In genomic region chr2:180677928-180678327, GRCh38 we compare ENCODE assay signal across 24 cellular contexts.
"Had no signal": no experiment of that assay in that cellular context is flagged by ENCODE, and none has a peak within 500 bp of the region (broad histone marks: within the 10 kb centered on the region; RNA-seq: fewer than 3 reads in every experiment).

No MANE protein-coding gene starts in this region.

- H3K4me3 ChIP-seq: SK-N-MC had no signal

- H3K27ac ChIP-seq: SK-N-MC had no signal

- H3K9me3 Mint-ChIP-seq: activated CD8-positive, alpha-beta T cell treated with anti-CD3 and anti-CD28 coated beads for 36 hours; activated naive CD4-positive, alpha-beta T cell treated with anti-CD3 and anti-CD28 coated beads, Interleukin-2, amount 50 U/mL, for 24 hours; central memory CD8-positive, alpha-beta T cell; T-cell had no signal

- H3K4me3 Mint-ChIP-seq: activated CD8-positive, alpha-beta T cell treated with anti-CD3 and anti-CD28 coated beads for 36 hours; activated naive CD4-positive, alpha-beta T cell treated with anti-CD3 and anti-CD28 coated beads, Interleukin-2, amount 50 U/mL, for 24 hours; central memory CD8-positive, alpha-beta T cell; T-cell had no signal

- H3K27ac Mint-ChIP-seq: activated CD8-positive, alpha-beta T cell treated with anti-CD3 and anti-CD28 coated beads for 36 hours; activated naive CD4-positive, alpha-beta T cell treated with anti-CD3 and anti-CD28 coated beads, Interleukin-2, amount 50 U/mL, for 24 hours; T-cell had no signal

- H3K4me1 Mint-ChIP-seq: activated naive CD4-positive, alpha-beta T cell treated with anti-CD3 and anti-CD28 coated beads, Interleukin-2, amount 50 U/mL, for 24 hours; central memory CD8-positive, alpha-beta T cell; T-cell had no signal

- DNase-seq: activated CD4-positive, alpha-beta T cell treated with anti-CD3 and anti-CD28 coated beads for 4 hours; activated CD8-positive, alpha-beta memory T cell treated with anti-CD3 and anti-CD28 coated beads, Interleukin-2, amount 50 U/mL, for 4 hours; activated CD8-positive, alpha-beta T cell treated with anti-CD3 and anti-CD28 coated beads for 36 hours; activated effector memory CD4-positive, alpha-beta T cell treated with Interleukin-2 at 50 U/mL for 16 hours; activated naive CD4-positive, alpha-beta T cell; aorta; IMR-90; Kasumi-1; KBM-7; NCI-H1048; NCI-H1930; NCI-H2107; NCI-H2171 treated with DMSO at 0.1 percent for 48 hours; NCI-H345; NCI-H510A; NCI-H526 treated with DMSO at 0.1 percent for 48 hours; NK-92 treated with Interleukin-12 subunit alpha and Interleukin-12 subunit beta, amount 100 ng/mL, for 24 hours; T-cell; T-helper 2 cell; T1000 had no signal

- ATAC-seq: activated CD4-positive, CD25-positive, alpha-beta regulatory T cell treated with anti-CD3 and anti-CD28 coated beads, Interleukin-2, amount 50 U/mL, for 24 hours; activated CD8-positive, alpha-beta T cell treated with anti-CD3 and anti-CD28 coated beads for 36 hours; T-cell had no signal

- H3K36me3 Mint-ChIP-seq: activated naive CD4-positive, alpha-beta T cell treated with anti-CD3 and anti-CD28 coated beads, Interleukin-2, amount 50 U/mL, for 24 hours; T-cell had no signal
